In genomic region chr19:53156888-53157287, GRCh38 we compare ENCODE assay signal across 12 cellular contexts. TPM values are rescaled to one million over a fixed set of nuclear protein-coding genes. Genes with fewer than 3 reads are reported as not detected.
DNase-seq lines count a peak whose midpoint lies in the region; ATAC-seq and TF ChIP-seq lines count a peak whose summit lies in the region.
"Had no signal": no experiment of that assay in that cellular context is flagged by ENCODE, and none has a peak within 500 bp of the region (broad histone marks: within the 10 kb centered on the region; RNA-seq: fewer than 3 reads in every experiment).

No MANE protein-coding gene starts in this region.

- peaks cover 3% of the 10 kb centered on the region for H3K9me3 ChIP-seq in psoas muscle
- H3K9me3 ChIP-seq: gastrocnemius medialis, right lobe of liver had no signal

- peak overlapping the region; percentile 78 for H3K4me3 ChIP-seq in psoas muscle

- peaks cover 0 to 16% of the 10 kb centered on the region in 2 donors for H3K36me3 ChIP-seq in psoas muscle (ENCODE audit: insufficient read depth in 1 of 2, low read depth in 1 of 2)
- H3K36me3 ChIP-seq: right lobe of liver had no signal

- no peaks in the 10 kb centered on the region for H3K4me1 ChIP-seq in psoas muscle
- H3K4me1 ChIP-seq: right lobe of liver had no signal

- peaks cover 46% of the 10 kb centered on the region for H3K36me3 Mint-ChIP-seq in T-helper 2 cell treated with Interferon-gamma antibody and Interleukin-4, amounts not matched to agents 5 μg/mL and 100 μg/mL, for 36 hours (ENCODE audit: low read depth)
- H3K36me3 Mint-ChIP-seq in effector memory CD8-positive, alpha-beta T cell (ENCODE audit: insufficient read depth), result peaks cover 4% of the 10 kb centered on the region

- TF ChIP-seq CTCF in psoas muscle (IDR thresholded peaks at IDR 0.05), result no peak

- DNase-seq in T-helper 2 cell treated with Interferon-gamma antibody and Interleukin-4, amounts not matched to agents 5 μg/mL and 100 μg/mL, for 36 hours (ENCODE audit: low spot score), result no peak
- DNase-seq in T-helper 2 cell, result no peak
- peak; percentile 67 for DNase-seq in OCI-M1 (lab: John Stamatoyannopoulos, UW)
- no peak for DNase-seq in effector memory CD8-positive, alpha-beta T cell
- no peak for DNase-seq in psoas muscle
- DNase-seq: gastrocnemius medialis, NCI-H1436 had no signal

- H3K4me1 Mint-ChIP-seq in T-helper 2 cell treated with Interferon-gamma antibody and Interleukin-4, amounts not matched to agents 5 μg/mL and 100 μg/mL, for 36 hours (ENCODE audit: low read depth), result peaks cover 8% of the 10 kb centered on the region
- peaks cover 10 to 15% of the 10 kb centered on the region in 2 donors for H3K4me1 Mint-ChIP-seq in effector memory CD8-positive, alpha-beta T cell (ENCODE audit: low read depth in 2 of 2)

- ATAC-seq in effector memory CD8-positive, alpha-beta T cell (replicated peaks), result no peak
- ATAC-seq in psoas muscle (no peak), HG03442 (IDR thresholded peaks at IDR 0.05; ENCODE audit: unreplicated experiment) (no peak), HG02678 (IDR thresholded peaks at IDR 0.05; ENCODE audit: unreplicated experiment) (no peak), HG03457 (IDR thresholded peaks at IDR 0.05; ENCODE audit: unreplicated experiment) (no peak)
- ATAC-seq: gastrocnemius medialis had no signal

- intact Hi-C loops in psoas muscle (cut with DNase I), result loop anchor here in 1 of 2 donors (5.0 kb wide), 1 partner anchor 55 kb away; the partner anchor contains the start of gene ZNF160

- no peaks in the 10 kb centered on the region for H3K27me3 ChIP-seq in psoas muscle (ENCODE audit: insufficient read depth in 3 of 3, low read length in 2 of 3)
- H3K27me3 ChIP-seq: gastrocnemius medialis, right lobe of liver had no signal

- H3K27me3 Mint-ChIP-seq in T-helper 2 cell treated with Interferon-gamma antibody and Interleukin-4, amounts not matched to agents 5 μg/mL and 100 μg/mL, for 36 hours (ENCODE audit: low read depth), result no peaks in the 10 kb centered on the region
- peaks cover 7 to 8% of the 10 kb centered on the region in 2 donors for H3K27me3 Mint-ChIP-seq in effector memory CD8-positive, alpha-beta T cell

- peak overlapping the region; percentile 70 for H3K27ac ChIP-seq in psoas muscle
- H3K27ac ChIP-seq: right lobe of liver had no signal

- peak overlapping the region; percentile 79 for H3K4me3 Mint-ChIP-seq in T-helper 2 cell treated with Interferon-gamma antibody and Interleukin-4, amounts not matched to agents 5 μg/mL and 100 μg/mL, for 36 hours
- peak overlapping the region; percentile 62 to 87 for H3K4me3 Mint-ChIP-seq in effector memory CD8-positive, alpha-beta T cell

- peaks cover 58% of the 10 kb centered on the region for H3K9me3 Mint-ChIP-seq in T-helper 2 cell treated with Interferon-gamma antibody and Interleukin-4, amounts not matched to agents 5 μg/mL and 100 μg/mL, for 36 hours
- peaks cover 11 to 36% of the 10 kb centered on the region in 2 donors for H3K9me3 Mint-ChIP-seq in effector memory CD8-positive, alpha-beta T cell

- WGBS in psoas muscle, 3 donors, result 81 to 83% (median 82%) methylated on average over 9 of the region's 9 CpGs

- no peak overlapping the region for H3K27ac Mint-ChIP-seq in T-helper 2 cell treated with Interferon-gamma antibody and Interleukin-4, amounts not matched to agents 5 μg/mL and 100 μg/mL, for 36 hours
- peak overlapping the region; percentile 2 to 91 for H3K27ac Mint-ChIP-seq in effector memory CD8-positive, alpha-beta T cell

RNA-seq across cellular contexts. Expression of gene ZNF347, which starts 2.0 kb away (rescaled TPM):
- 1 to 10 TPM; 3.8 to 6.8 (median 5.4) TPM for total RNA-seq in psoas muscle
- 1 to 10 TPM; 2.6 to 6.2 (median 3.4) TPM for polyA plus RNA-seq in psoas muscle

RNA-seq across cellular contexts. Expression of gene ZNF415, which starts 24.2 kb away (rescaled TPM):
- 1 to 10 TPM; 3.9 to 9.2 (median 6.3) TPM for total RNA-seq in psoas muscle
- polyA plus RNA-seq in psoas muscle, result 1 to 10 TPM; 3.9 to 7.8 (median 7.7) TPM

RNA-seq across cellular contexts. Expression of gene ZNF665, which starts 36.3 kb away (rescaled TPM):
- total RNA-seq in psoas muscle, result 1 to 10 TPM in 1 of 4 donors, under 1 TPM in 3; 0.47 to 1.1 (median 0.75) TPM
- polyA plus RNA-seq in psoas muscle, result under 1 TPM; 0.20 to 0.66 (median 0.48) TPM
- total RNA-seq: A172 had no signal

RNA-seq across cellular contexts. Expression of gene ZNF160, which starts 53.7 kb away (rescaled TPM):
- total RNA-seq in psoas muscle, result 10 to 100 TPM in 2 of 4 donors, 1 to 10 TPM in 2; 7.5 to 12.4 (median 10.4) TPM
- 10 to 100 TPM in 1 of 3 donors, 1 to 10 TPM in 2; 4.9 to 12.9 (median 6.9) TPM for polyA plus RNA-seq in psoas muscle
